ENCODE assay signal across 10 cellular contexts in the genomic region with DNA sequence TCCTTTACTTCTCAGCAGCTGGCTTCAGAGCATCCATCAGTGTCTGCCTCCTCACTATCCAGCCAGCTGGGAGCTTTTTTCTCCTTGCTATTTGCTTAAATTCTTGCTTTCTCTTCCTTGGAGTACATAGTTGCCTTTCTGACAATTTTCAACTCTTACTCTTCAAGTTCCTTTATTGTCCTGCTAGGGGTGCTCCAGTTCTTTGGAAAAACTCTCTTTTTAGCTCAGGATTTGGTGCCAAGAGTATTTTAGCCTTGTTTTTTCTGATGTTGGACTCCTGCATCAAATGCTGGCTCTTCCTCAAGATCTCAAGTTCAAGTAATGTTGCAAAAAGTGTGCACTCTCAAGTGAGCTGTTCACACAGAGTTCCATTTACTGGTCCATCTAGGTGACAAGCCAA.
DNase-seq lines count a peak whose midpoint lies in the region; ATAC-seq and TF ChIP-seq lines count a peak whose summit lies in the region.
"Had no signal": no experiment of that assay in that cellular context is flagged by ENCODE, and none has a peak within 500 bp of the region (broad histone marks: within the 10 kb centered on the region; RNA-seq: fewer than 3 reads in every experiment).

No MANE protein-coding gene starts in this region.

- no peaks in the 10 kb centered on the region for H3K36me3 ChIP-seq in mucosa of descending colon (ENCODE audit: low read depth)

- ATAC-seq in HG02885 (IDR thresholded peaks at IDR 0.05; ENCODE audit: poor library complexity, unreplicated experiment): no peak
- no peak for ATAC-seq in mucosa of descending colon
- ATAC-seq in GM18505 (IDR thresholded peaks at IDR 0.05; ENCODE audit: unreplicated experiment): no peak

- intact Hi-C loops in mucosa of descending colon (cut with DNase I, micrococcal nuclease): no loop called here

- DNase-seq in NCI-H226: peak; percentile 5
- no peak for DNase-seq in coronary artery (ENCODE audit: low spot score)
- peak; percentile 35 for DNase-seq in left kidney (ENCODE audit: low read depth, low spot score)
- no peak for DNase-seq in type B pancreatic cell (ENCODE audit: extremely low spot score, unreplicated experiment)
- DNase-seq in mucosa of descending colon: no peak
- DNase-seq: activated CD4-positive, CD25-positive, alpha-beta regulatory T cell treated with anti-CD3 and anti-CD28 coated beads, Interleukin-2, amount 50 U/mL, for 72 hours; GOT3; stimulated activated CD4-positive, alpha-beta T cell treated with anti-CD3 and anti-CD28 coated beads, Interleukin-2, amount 100 ng/mL, for 24 hours had no signal

- no peak overlapping the region for H3K27ac ChIP-seq in coronary artery

- H3K9me3 Mint-ChIP-seq in type B pancreatic cell: no peaks in the 10 kb centered on the region

- no peaks in the 10 kb centered on the region for H3K4me1 Mint-ChIP-seq in type B pancreatic cell (ENCODE audit: unreplicated experiment)

- H3K4me1 ChIP-seq in mucosa of descending colon (ENCODE audit: low read depth): no peaks in the 10 kb centered on the region

- TF ChIP-seq CTCF in coronary artery (IDR thresholded peaks at IDR 0.05): peak; percentile 35
- peak; percentile 51 for TF ChIP-seq CTCF in type B pancreatic cell (conservative IDR thresholded peaks at IDR 0.05)
- TF ChIP-seq CTCF in mucosa of descending colon (IDR thresholded peaks at IDR 0.05): no peak

- no peaks in the 10 kb centered on the region for H3K9me3 ChIP-seq in mucosa of descending colon

- H3K27ac Mint-ChIP-seq in type B pancreatic cell: no peak overlapping the region

- peaks cover 16% of the 10 kb centered on the region for H3K27me3 Mint-ChIP-seq in type B pancreatic cell

- no peak overlapping the region for H3K4me3 ChIP-seq in coronary artery
- no peak overlapping the region for H3K4me3 ChIP-seq in mucosa of descending colon

- no peak for TF ChIP-seq POLR2A in GM18505 (IDR thresholded peaks at IDR 0.05; ENCODE audit: borderline replicate concordance, extremely low read depth, insufficient read depth, insufficient read length)

- no peaks in the 10 kb centered on the region for H3K36me3 Mint-ChIP-seq in type B pancreatic cell

- H3K4me3 Mint-ChIP-seq in type B pancreatic cell: no peak overlapping the region

Comparison
In these comparisons a context has a peak if more than half of its experiments do, and no peak if none do; other contexts are left out.
1. DNase-seq: peak in NCI-H226 (single experiment) and left kidney (single experiment); none in coronary artery (single experiment), type B pancreatic cell (single experiment) and mucosa of descending colon (0 of 3).